Comparison of ENCODE assay signal across 26 cellular contexts in the genomic region with DNA sequence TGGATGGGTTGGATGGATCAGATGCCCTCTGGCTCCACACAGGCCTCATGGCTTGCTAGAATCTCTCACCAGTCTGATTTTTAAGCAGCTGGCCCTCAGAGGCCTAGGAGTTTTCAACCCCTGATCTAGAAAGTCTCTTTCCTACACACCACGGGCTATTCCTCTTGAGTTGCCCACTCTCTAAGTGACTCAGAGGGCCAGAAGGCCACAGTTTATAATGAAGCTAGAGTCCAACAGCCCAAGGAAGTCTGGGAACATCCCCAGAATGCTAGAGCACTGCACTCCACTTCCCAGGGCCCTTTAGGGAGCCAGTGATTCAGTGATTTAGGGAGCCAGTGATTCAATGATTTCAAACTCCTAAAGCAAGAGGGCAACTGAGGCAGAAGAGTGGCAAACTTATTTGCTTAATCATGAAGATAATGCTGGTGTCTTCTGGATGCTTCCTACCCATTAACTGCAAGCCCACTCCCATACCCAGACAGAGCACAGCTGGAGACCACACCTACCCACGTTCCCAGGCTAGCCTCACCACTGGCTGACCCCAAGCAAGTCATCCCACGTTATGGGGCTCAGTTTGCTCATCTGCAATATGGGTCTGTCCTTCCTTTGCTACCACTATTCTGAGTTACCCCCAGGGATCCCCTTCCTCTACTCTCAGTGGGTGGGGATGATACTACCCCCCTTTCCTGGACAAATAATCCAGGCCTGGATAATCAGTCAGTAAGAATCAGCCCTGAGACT. TPM values are rescaled to one million over a fixed set of nuclear protein-coding genes. Genes with fewer than 3 reads are reported as not detected.
DNase-seq lines count a peak whose midpoint lies in the region; ATAC-seq and TF ChIP-seq lines count a peak whose summit lies in the region.
"Had no signal": no experiment of that assay in that cellular context is flagged by ENCODE, and none has a peak within 500 bp of the region (broad histone marks: within the 10 kb centered on the region; RNA-seq: fewer than 3 reads in every experiment).

No MANE protein-coding gene starts in this region.

- H4K20me1 ChIP-seq in Karpas-422 (ENCODE audit: insufficient read depth, low read depth, low read length): no peaks in the 10 kb centered on the region

- no peak overlapping the region for H3K4me3 ChIP-seq in AG04450 (ENCODE audit: low read depth, low read length)
- no peak overlapping the region for H3K4me3 ChIP-seq in Karpas-422 (ENCODE audit: low read length)
- no peak overlapping the region for H3K4me3 ChIP-seq in rectal smooth muscle tissue (ENCODE audit: low read length)
- H3K4me3 ChIP-seq: breast epithelium, hepatocyte, neural progenitor cell, upper lobe of left lung had no signal

- H3K36me3 ChIP-seq in Karpas-422 (ENCODE audit: insufficient read depth, low read length) (peaks cover 48% of the 10 kb centered on the region), rectal smooth muscle tissue (ENCODE audit: control insufficient read depth, insufficient read depth, low read length) (no peaks in the 10 kb centered on the region)
- H3K36me3 ChIP-seq: breast epithelium, neural progenitor cell, WERI-Rb-1 had no signal

- H3K27me3 ChIP-seq in AG04450 (ENCODE audit: control insufficient read depth, insufficient read depth, low read length): no peaks in the 10 kb centered on the region
- no peaks in the 10 kb centered on the region for H3K27me3 ChIP-seq in Karpas-422 (ENCODE audit: low read length)
- no peaks in the 10 kb centered on the region for H3K27me3 ChIP-seq in rectal smooth muscle tissue (ENCODE audit: control insufficient read depth, insufficient read depth, low read length)
- H3K27me3 ChIP-seq: breast epithelium, hepatocyte, neural progenitor cell, upper lobe of left lung had no signal

- H3K9me3 Mint-ChIP-seq in effector memory CD8-positive, alpha-beta T cell: no peaks in the 10 kb centered on the region
- H3K9me3 Mint-ChIP-seq in activated CD8-positive, alpha-beta memory T cell treated with anti-CD3 and anti-CD28 coated beads, Interleukin-2, amount 10 ng/mL, durations not matched to agents 7 days and 5 days (ENCODE audit: low read depth): no peaks in the 10 kb centered on the region
- H3K9me3 Mint-ChIP-seq: activated CD4-positive, alpha-beta memory T cell treated with anti-CD3 and anti-CD28 coated beads, Interleukin-2, amount 10 ng/mL, durations not matched to agents 7 days and 5 days; activated T-cell treated with anti-CD3 and anti-CD28 coated beads, Interleukin-2, amount 50 U/mL, for 24 hours; T-helper 1 cell treated with Interleukin-12 subunit alpha and Interleukin-12 subunit beta and Interleukin-4 antibody, amounts not matched to agents 30 μg/mL and 1 μg/mL, for 36 hours had no signal

- peaks cover 2 to 23% of the 10 kb centered on the region in 2 donors for H3K27me3 Mint-ChIP-seq in effector memory CD8-positive, alpha-beta T cell
- peaks cover 3% of the 10 kb centered on the region for H3K27me3 Mint-ChIP-seq in activated CD8-positive, alpha-beta memory T cell treated with anti-CD3 and anti-CD28 coated beads, Interleukin-2, amount 10 ng/mL, durations not matched to agents 7 days and 5 days
- H3K27me3 Mint-ChIP-seq: activated naive CD8-positive, alpha-beta T cell had no signal

- H3K9me3 ChIP-seq in AG04450 (ENCODE audit: control insufficient read depth, insufficient read depth, low read length): no peaks in the 10 kb centered on the region
- H3K9me3 ChIP-seq in Karpas-422 (ENCODE audit: low read length): no peaks in the 10 kb centered on the region
- H3K9me3 ChIP-seq: breast epithelium, upper lobe of left lung had no signal

- ATAC-seq in effector memory CD8-positive, alpha-beta T cell (replicated peaks): no peak
- ATAC-seq in activated CD8-positive, alpha-beta memory T cell treated with anti-CD3 and anti-CD28 coated beads, Interleukin-2, amount 10 ng/mL, durations not matched to agents 7 days and 5 days: no peak
- ATAC-seq in GM21526 (IDR thresholded peaks at IDR 0.05; ENCODE audit: low FRiP score, unreplicated experiment): no peak
- ATAC-seq: CD8-positive, alpha-beta T cell; HCT116 had no signal

- no peak overlapping the region for H3K9ac ChIP-seq in Karpas-422 (ENCODE audit: low read length)
- no peak overlapping the region for H3K9ac ChIP-seq in rectal smooth muscle tissue (ENCODE audit: low read length)
- H3K9ac ChIP-seq: neural progenitor cell had no signal

- H3K36me3 Mint-ChIP-seq in effector memory CD8-positive, alpha-beta T cell (ENCODE audit: insufficient read depth): no peaks in the 10 kb centered on the region
- H3K36me3 Mint-ChIP-seq in activated CD8-positive, alpha-beta memory T cell treated with anti-CD3 and anti-CD28 coated beads, Interleukin-2, amount 10 ng/mL, durations not matched to agents 7 days and 5 days: no peaks in the 10 kb centered on the region
- H3K36me3 Mint-ChIP-seq: activated naive CD8-positive, alpha-beta T cell; CD8-positive, alpha-beta T cell; mesothelial cell of epicardium; neural progenitor cell had no signal

- no peak overlapping the region for H2AFZ ChIP-seq in Karpas-422 (ENCODE audit: low read length)
- H2AFZ ChIP-seq: hepatocyte, neural progenitor cell had no signal

- H3K4me1 Mint-ChIP-seq in effector memory CD8-positive, alpha-beta T cell (ENCODE audit: low read depth in 2 of 2): no peaks in the 10 kb centered on the region
- H3K4me1 Mint-ChIP-seq in activated CD8-positive, alpha-beta memory T cell treated with anti-CD3 and anti-CD28 coated beads, Interleukin-2, amount 10 ng/mL, durations not matched to agents 7 days and 5 days: peaks cover 2% of the 10 kb centered on the region
- H3K4me1 Mint-ChIP-seq: activated CD4-positive, alpha-beta memory T cell treated with anti-CD3 and anti-CD28 coated beads, Interleukin-2, amount 10 ng/mL, durations not matched to agents 7 days and 5 days had no signal

- POLR2A ChIA-PET in AG04450 (lab: Yijun Ruan, JAX): no interaction called here

- no peak overlapping the region for H3K27ac Mint-ChIP-seq in effector memory CD8-positive, alpha-beta T cell
- H3K27ac Mint-ChIP-seq in activated CD8-positive, alpha-beta memory T cell treated with anti-CD3 and anti-CD28 coated beads, Interleukin-2, amount 10 ng/mL, durations not matched to agents 7 days and 5 days: no peak overlapping the region
- H3K27ac Mint-ChIP-seq: activated CD4-positive, alpha-beta memory T cell treated with anti-CD3 and anti-CD28 coated beads, Interleukin-2, amount 10 ng/mL, durations not matched to agents 7 days and 5 days; activated naive CD8-positive, alpha-beta T cell; activated T-cell treated with anti-CD3 and anti-CD28 coated beads, Interleukin-2, amount 50 U/mL, for 24 hours; CD8-positive, alpha-beta T cell; mesothelial cell of epicardium; neural progenitor cell; T-helper 1 cell treated with Interleukin-12 subunit alpha and Interleukin-12 subunit beta and Interleukin-4 antibody, amounts not matched to agents 30 μg/mL and 1 μg/mL, for 36 hours had no signal

- DNase-seq in AG04450 (ENCODE audit: low read depth, low spot score) (no peak), Karpas-422 (no peak), fibroblast of peridontal ligament (ENCODE audit: extremely low read depth) (peak; percentile 38), midbrain (lab: John Stamatoyannopoulos, UW) (no peak)
- no peak for DNase-seq in effector memory CD8-positive, alpha-beta T cell
- DNase-seq in activated CD8-positive, alpha-beta memory T cell treated with anti-CD3 and anti-CD28 coated beads, Interleukin-2, amount 10 ng/mL, durations not matched to agents 7 days and 5 days: no peak
- DNase-seq: activated CD4-positive, alpha-beta memory T cell treated with anti-CD3 and anti-CD28 coated beads, Interleukin-2, amount 10 ng/mL, durations not matched to agents 7 days and 5 days; CD8-positive, alpha-beta T cell; DND-41; KBM-7; NCI-H526; retina; SIG-M5; stimulated activated naive CD4-positive, alpha-beta T cell; WERI-Rb-1 had no signal

- TF ChIP-seq CTCF in AG04450 (IDR thresholded peaks at IDR 0.05; ENCODE audit: low read depth, low read length): no peak

- H3K4me2 ChIP-seq in Karpas-422 (ENCODE audit: low read depth, low read length, poor library complexity, severe bottlenecking): no peak overlapping the region
- H3K4me2 ChIP-seq: hepatocyte, neural progenitor cell had no signal

- H3K27ac ChIP-seq in AG04450 (ENCODE audit: low read depth, low read length) (peak overlapping the region; percentile 31), Karpas-422 (ENCODE audit: low read length) (peak overlapping the region; percentile 1; the same call in 1 of the 2 replicates), rectal smooth muscle tissue (ENCODE audit: low read depth, low read length) (peak overlapping the region; percentile 1)
- H3K27ac ChIP-seq: hepatocyte, neural progenitor cell, upper lobe of left lung, WERI-Rb-1 had no signal

- CTCF ChIA-PET in AG04450 (lab: Charles Lee): interaction anchor here (3.3 kb wide), 1 partner anchor 13 kb away, joined by 14 read pairs; no protein-coding TSS in a partner anchor
- CTCF ChIA-PET in activated CD8-positive, alpha-beta memory T cell treated with anti-CD3 and anti-CD28 coated beads, Interleukin-2, amount 10 ng/mL, durations not matched to agents 7 days and 5 days (lab: Charles Lee): no interaction called here

- H3K4me3 Mint-ChIP-seq in effector memory CD8-positive, alpha-beta T cell: no peak overlapping the region
- H3K4me3 Mint-ChIP-seq in activated CD8-positive, alpha-beta memory T cell treated with anti-CD3 and anti-CD28 coated beads, Interleukin-2, amount 10 ng/mL, durations not matched to agents 7 days and 5 days: no peak overlapping the region
- H3K4me3 Mint-ChIP-seq: activated CD4-positive, alpha-beta memory T cell treated with anti-CD3 and anti-CD28 coated beads, Interleukin-2, amount 10 ng/mL, durations not matched to agents 7 days and 5 days; activated naive CD8-positive, alpha-beta T cell; activated T-cell treated with anti-CD3 and anti-CD28 coated beads, Interleukin-2, amount 50 U/mL, for 24 hours; CD8-positive, alpha-beta T cell; mesothelial cell of epicardium; neural progenitor cell; T-helper 1 cell treated with Interleukin-12 subunit alpha and Interleukin-12 subunit beta and Interleukin-4 antibody, amounts not matched to agents 30 μg/mL and 1 μg/mL, for 36 hours had no signal

- peaks cover 2% of the 10 kb centered on the region; the same call in 1 of the 2 replicates for H3K4me1 ChIP-seq in Karpas-422 (ENCODE audit: low read length)
- peaks cover 32% of the 10 kb centered on the region for H3K4me1 ChIP-seq in rectal smooth muscle tissue (ENCODE audit: control insufficient read depth, insufficient read depth, low read length)
- H3K4me1 ChIP-seq: breast epithelium had no signal

- no peaks in the 10 kb centered on the region for H3K9me2 ChIP-seq in Karpas-422 (replicated peaks; ENCODE audit: insufficient read depth, low read length)

- peaks cover 48% of the 10 kb centered on the region for H3K79me2 ChIP-seq in Karpas-422 (ENCODE audit: low read length)
- H3K79me2 ChIP-seq: hepatocyte had no signal

RNA-seq across cellular contexts. Expression of a gene that starts 36.7 kb away (rescaled TPM):
- polyA plus RNA-seq in AG04450 (2011; rRNA removed): 15.5 and 19.5 TPM in 2 replicates
- 22.1 and 30.5 TPM in 2 replicates for polyA minus RNA-seq in AG04450 (2011; rRNA and poly(A)+ RNA removed)
- 20.1 and 25.5 TPM in 2 replicates for total RNA-seq in Karpas-422 (2014; rRNA removed; shearing (Covaris generic); ENCODE audit: low replicate concordance)
- total RNA-seq in activated CD8-positive, alpha-beta memory T cell treated with anti-CD3 and anti-CD28 coated beads, Interleukin-2, amount 10 ng/mL, durations not matched to agents 7 days and 5 days: 10 to 100 TPM; 16.0 to 19.4 TPM
